8 cellular contexts compared by ENCODE assay signal in genomic region chr3:194141415-194142155, GRCh38. TPM values are rescaled to one million over a fixed set of nuclear protein-coding genes. Genes with fewer than 3 reads are reported as not detected.
DNase-seq lines count a peak whose midpoint lies in the region; ATAC-seq and TF ChIP-seq lines count a peak whose summit lies in the region.

No MANE protein-coding gene starts in this region.

- ATAC-seq in GM19395 (IDR thresholded peaks at IDR 0.05; ENCODE audit: unreplicated experiment) = peak; percentile 66
- ATAC-seq in natural killer cell treated with Interleukin-12 subunit alpha and Interleukin-12 subunit beta and Interleukin-15 and Interleukin-18, amount 100 ng/mL, for 72 hours = peak; percentile 75 to 83

- no peaks in the 10 kb centered on the region for H3K9me2 ChIP-seq in OCI-LY7 (ENCODE audit: insufficient read depth, low read length)

- H3K4me2 ChIP-seq in BLaER1 = peak overlapping the region; percentile 91
- peak overlapping the region; percentile 86 for H3K4me2 ChIP-seq in OCI-LY7 (ENCODE audit: low read length)

- TF ChIP-seq CTCF in OCI-LY7 (conservative IDR thresholded peaks at IDR 0.05; ENCODE audit: low read length) = no peak
- TF ChIP-seq CTCF in fibroblast of pulmonary artery (IDR thresholded peaks at IDR 0.05; ENCODE audit: low read length, missing control alignments) = no peak

- H3K4me3 ChIP-seq in BLaER1 (peak overlapping the region; percentile 60), OCI-LY7 (ENCODE audit: low read depth, low read length, poor library complexity, severe bottlenecking) (peak overlapping the region; percentile 37), fibroblast of pulmonary artery (replicated peaks; ENCODE audit: low read depth, low read length) (peak overlapping the region; percentile 31)

- H4K20me1 ChIP-seq in BLaER1 = peaks cover 66% of the 10 kb centered on the region
- no peaks in the 10 kb centered on the region for H4K20me1 ChIP-seq in OCI-LY7 (ENCODE audit: insufficient read depth, low read length)

- H3K4me1 Mint-ChIP-seq in natural killer cell treated with Interleukin-12 subunit alpha and Interleukin-12 subunit beta and Interleukin-15 and Interleukin-18, amount 100 ng/mL, for 72 hours (ENCODE audit: low read depth in 2 of 2) = peaks cover 15 to 17% of the 10 kb centered on the region in 2 donors

- peak; percentile 95 for DNase-seq in HT-29 (ENCODE audit: low spot score)
- peak; percentile 62 for DNase-seq in OCI-LY7 (ENCODE audit: low spot score)
- peak; percentile 38 for DNase-seq in activated gamma-delta T cell (lab: John Stamatoyannopoulos, UW)
- DNase-seq in fibroblast of pulmonary artery (ENCODE audit: low read depth) = peak; percentile 94
- peak; percentile 69 for DNase-seq in natural killer cell treated with Interleukin-12 subunit alpha and Interleukin-12 subunit beta and Interleukin-15 and Interleukin-18, amount 100 ng/mL, for 72 hours (ENCODE audit: low spot score)
- peak; percentile 65 for DNase-seq in stromal cell of bone marrow (ENCODE audit: low read depth)

- CTCF ChIA-PET in OCI-LY7 (lab: Charles Lee; ENCODE audit: unreplicated experiment) = no interaction called here

- no peak overlapping the region for H3K9ac ChIP-seq in BLaER1

- H3K9me3 ChIP-seq in BLaER1 (no peaks in the 10 kb centered on the region), OCI-LY7 (ENCODE audit: low read length) (no peaks in the 10 kb centered on the region)

- no peaks in the 10 kb centered on the region for H3K36me3 Mint-ChIP-seq in natural killer cell treated with Interleukin-12 subunit alpha and Interleukin-12 subunit beta and Interleukin-15 and Interleukin-18, amount 100 ng/mL, for 72 hours

- peak overlapping the region; percentile 68 for H3K4me3 Mint-ChIP-seq in natural killer cell treated with Interleukin-12 subunit alpha and Interleukin-12 subunit beta and Interleukin-15 and Interleukin-18, amount 100 ng/mL, for 72 hours

- no peaks in the 10 kb centered on the region for H3K36me3 ChIP-seq in BLaER1
- peaks cover 7% of the 10 kb centered on the region; the same call in 1 of the 2 replicates for H3K36me3 ChIP-seq in OCI-LY7 (ENCODE audit: insufficient read depth, low read length)

- H3K27ac ChIP-seq in BLaER1 = no peak overlapping the region
- H3K27ac ChIP-seq in OCI-LY7 (ENCODE audit: low read depth, low read length, poor library complexity, severe bottlenecking) = no peak overlapping the region

- no peaks in the 10 kb centered on the region for H3K79me2 ChIP-seq in OCI-LY7 (ENCODE audit: insufficient read depth, low read depth, low read length)

- H3K9me3 Mint-ChIP-seq in natural killer cell treated with Interleukin-12 subunit alpha and Interleukin-12 subunit beta and Interleukin-15 and Interleukin-18, amount 100 ng/mL, for 72 hours = no peaks in the 10 kb centered on the region

- H3K27ac Mint-ChIP-seq in natural killer cell treated with Interleukin-12 subunit alpha and Interleukin-12 subunit beta and Interleukin-15 and Interleukin-18, amount 100 ng/mL, for 72 hours = no peak overlapping the region

- no TSS peak for BruUV-seq in OCI-LY7 (replicated peaks; lab: Mats Ljungman, UMichigan)

- H3K4me1 ChIP-seq in BLaER1 (peaks cover 29% of the 10 kb centered on the region), OCI-LY7 (ENCODE audit: insufficient read depth, low read length, poor library complexity, severe bottlenecking) (peaks cover 38% of the 10 kb centered on the region)

- peaks cover 31 to 49% of the 10 kb centered on the region in 2 donors for H3K27me3 Mint-ChIP-seq in natural killer cell treated with Interleukin-12 subunit alpha and Interleukin-12 subunit beta and Interleukin-15 and Interleukin-18, amount 100 ng/mL, for 72 hours

- H2AFZ ChIP-seq in OCI-LY7 (ENCODE audit: low read length) = peak overlapping the region; percentile 65; the same call in 1 of the 2 replicates

- intact Hi-C loops in OCI-LY7 (cut with micrococcal nuclease; ENCODE audit: unreplicated experiment) = no loop called here

- POLR2A ChIA-PET in OCI-LY7 (lab: Charles Lee) = interaction anchor here (0.6 kb wide), 1 partner anchor 357 kb away, joined by 5 read pairs; no protein-coding TSS in a partner anchor

- H3K27me3 ChIP-seq in BLaER1 = peaks cover 79% of the 10 kb centered on the region

RNA-seq across cellular contexts. Expression of gene HES1, which starts 5.6 kb away (rescaled TPM):
- total RNA-seq in HT-29 (2014; rRNA removed; shearing (Covaris generic)) = 543 and 595 TPM in 2 replicates
- 0.72 and 1.1 TPM in 2 replicates for total RNA-seq in OCI-LY7 (2014; rRNA removed; shearing (Covaris generic))
- total RNA-seq in OCI-LY7 (2022) = 3.0 and 3.4 TPM in 2 replicates
- total RNA-seq in natural killer cell treated with Interleukin-12 subunit alpha and Interleukin-12 subunit beta and Interleukin-15 and Interleukin-18, amount 100 ng/mL, for 72 hours = under 1 TPM in 1 of 2 donors, not detected in 1; 0.28 TPM

Comparison
In these comparisons a context has a peak if more than half of its experiments do, and no peak if none do; other contexts are left out.
1. DNase-seq: peak in every context shown above with its lines; median percentile 95 in HT-29; 94 in fibroblast of pulmonary artery; 69 in natural killer cell treated with Interleukin-12 subunit alpha and Interleukin-12 subunit beta and Interleukin-15 and Interleukin-18, amount 100 ng/mL, for 72 hours; 65 in stromal cell of bone marrow; 62 in OCI-LY7; 38 in activated gamma-delta T cell.
2. RNA of gene HES1, which starts 5.6 kb away (total RNA-seq): 543 to 595 TPM in HT-29; 0.72 to 3.4 TPM in OCI-LY7 and 0.28 TPM in natural killer cell treated with Interleukin-12 subunit alpha and Interleukin-12 subunit beta and Interleukin-15 and Interleukin-18, amount 100 ng/mL, for 72 hours; every median in the first group is over 100 times any median in the second.
3. Peak in every context shown above with its lines, with median percentiles within 50 percentile points of each other: H3K4me3 ChIP-seq.